ENCODE assay signal across 12 cellular contexts in genomic region chr16:1159973-1160772, GRCh38. TPM values are rescaled to one million over a fixed set of nuclear protein-coding genes. Genes with fewer than 3 reads are reported as not detected.
DNase-seq lines count a peak whose midpoint lies in the region; ATAC-seq and TF ChIP-seq lines count a peak whose summit lies in the region.
"Had no signal": no experiment of that assay in that cellular context is flagged by ENCODE, and none has a peak within 500 bp of the region (broad histone marks: within the 10 kb centered on the region; RNA-seq: fewer than 3 reads in every experiment).

No MANE protein-coding gene starts in this region.

- peaks cover 44% of the 10 kb centered on the region for H3K4me1 ChIP-seq in parathyroid adenoma
- H3K4me1 ChIP-seq: colonic mucosa had no signal

- CTCF ChIA-PET in Calu3 (lab: Charles Lee), result no interaction called here

- TF ChIP-seq CTCF in Calu3 (IDR thresholded peaks at IDR 0.05; ENCODE audit: unreplicated experiment), result no peak
- peak; percentile 9 for TF ChIP-seq CTCF in parathyroid adenoma (IDR thresholded peaks at IDR 0.05)

- ATAC-seq in Right ventricle myocardium superior (ENCODE audit: poor library complexity) (peak; percentile 90), GM21737 (IDR thresholded peaks at IDR 0.05; ENCODE audit: unreplicated experiment) (no peak), HG03442 (IDR thresholded peaks at IDR 0.05; ENCODE audit: unreplicated experiment) (no peak), HG03135 (IDR thresholded peaks at IDR 0.05; ENCODE audit: unreplicated experiment) (no peak)
- ATAC-seq in stimulated activated naive CD8-positive, alpha-beta T cell treated with anti-CD3 and anti-CD28 coated beads, Interleukin-15, amount 100 ng/mL, for 72 hours, result no peak

- H3K4me1 Mint-ChIP-seq in Calu3 (ENCODE audit: low read depth, unreplicated experiment), result peaks cover 10% of the 10 kb centered on the region
- H3K4me1 Mint-ChIP-seq in stimulated activated naive CD8-positive, alpha-beta T cell treated with anti-CD3 and anti-CD28 coated beads, Interleukin-15, amount 100 ng/mL, for 72 hours, result no peaks in the 10 kb centered on the region
- H3K4me1 Mint-ChIP-seq: CD8-positive, alpha-beta memory T cell had no signal

- no peaks in the 10 kb centered on the region for H3K9me3 Mint-ChIP-seq in Calu3 (ENCODE audit: low read depth, unreplicated experiment)
- H3K9me3 Mint-ChIP-seq in stimulated activated naive CD8-positive, alpha-beta T cell treated with anti-CD3 and anti-CD28 coated beads, Interleukin-15, amount 100 ng/mL, for 72 hours, result no peaks in the 10 kb centered on the region
- H3K9me3 Mint-ChIP-seq: CD8-positive, alpha-beta memory T cell had no signal

- peaks cover 6% of the 10 kb centered on the region for H3K36me3 Mint-ChIP-seq in Calu3 (ENCODE audit: insufficient read depth, unreplicated experiment)
- H3K36me3 Mint-ChIP-seq: CD8-positive, alpha-beta memory T cell had no signal

- peak overlapping the region; percentile 100 for H3K27ac ChIP-seq in parathyroid adenoma
- H3K27ac ChIP-seq: colonic mucosa had no signal

- H3K79me2 ChIP-seq in parathyroid adenoma, result peaks cover 31% of the 10 kb centered on the region

- no peaks in the 10 kb centered on the region for H3K27me3 ChIP-seq in parathyroid adenoma (ENCODE audit: control insufficient read depth, insufficient read depth, low read length)

- no peak overlapping the region for H3K27ac Mint-ChIP-seq in Calu3 (ENCODE audit: unreplicated experiment)
- H3K27ac Mint-ChIP-seq in stimulated activated naive CD8-positive, alpha-beta T cell treated with anti-CD3 and anti-CD28 coated beads, Interleukin-15, amount 100 ng/mL, for 72 hours, result no peak overlapping the region
- H3K27ac Mint-ChIP-seq: CD8-positive, alpha-beta memory T cell had no signal

- no peaks in the 10 kb centered on the region for H3K36me3 ChIP-seq in parathyroid adenoma (ENCODE audit: control insufficient read depth, insufficient read depth, low read length)
- H3K36me3 ChIP-seq: colonic mucosa had no signal

- H3K4me3 Mint-ChIP-seq in Calu3 (ENCODE audit: low read depth, unreplicated experiment), result peak overlapping the region; percentile 46
- H3K4me3 Mint-ChIP-seq in stimulated activated naive CD8-positive, alpha-beta T cell treated with anti-CD3 and anti-CD28 coated beads, Interleukin-15, amount 100 ng/mL, for 72 hours, result no peak overlapping the region

- peak overlapping the region; percentile 74 for H2AFZ ChIP-seq in parathyroid adenoma

- H3K9me3 ChIP-seq in parathyroid adenoma (ENCODE audit: control insufficient read depth, low read length), result no peaks in the 10 kb centered on the region
- H3K9me3 ChIP-seq: colonic mucosa had no signal

- peak overlapping the region; percentile 51 for H3K4me3 ChIP-seq in parathyroid adenoma (ENCODE audit: low read depth, low read length)
- H3K4me3 ChIP-seq: colonic mucosa had no signal

- BruUV-seq in Calu3 (replicated peaks; lab: Mats Ljungman, UMichigan), result no TSS peak

- peak overlapping the region; percentile 86 for H3K4me2 ChIP-seq in parathyroid adenoma (ENCODE audit: low read length)

- DNase-seq in Calu3 (peak; percentile 52), SHP77 treated with DMSO at 0.1 percent for 48 hours (lab: John Stamatoyannopoulos, UW) (peak; percentile 40), Right ventricle myocardium superior (peak; percentile 82)
- DNase-seq in stimulated activated naive CD8-positive, alpha-beta T cell treated with anti-CD3 and anti-CD28 coated beads, Interleukin-15, amount 100 ng/mL, for 72 hours, result no peak
- DNase-seq: CD8-positive, alpha-beta memory T cell; colonic mucosa; KG1 had no signal

- H3K27me3 Mint-ChIP-seq in Calu3 (ENCODE audit: unreplicated experiment), result peaks cover 99% of the 10 kb centered on the region
- H3K27me3 Mint-ChIP-seq in stimulated activated naive CD8-positive, alpha-beta T cell treated with anti-CD3 and anti-CD28 coated beads, Interleukin-15, amount 100 ng/mL, for 72 hours, result peaks cover 35% of the 10 kb centered on the region

- H3K9ac ChIP-seq in parathyroid adenoma, result peak overlapping the region; percentile 77

- intact Hi-C loops in Calu3 (cut with micrococcal nuclease; ENCODE audit: unreplicated experiment) (no loop called here), Right ventricle myocardium superior (cut with DNase I) (no loop called here)

RNA-seq across cellular contexts. Expression of gene CACNA1H, which starts 7.3 kb away (rescaled TPM):
- total RNA-seq in Calu3 (2022), result 0.05 TPM in 1 of 2 replicates, not detected in the other
- total RNA-seq in Right ventricle myocardium superior, result 4.2 TPM
- total RNA-seq: RPMI7951 had no signal

Comparison
In these comparisons a context has a peak if more than half of its experiments do, and no peak if none do; other contexts are left out.
1. DNase-seq: peak in Calu3 (single experiment), SHP77 treated with DMSO at 0.1 percent for 48 hours (single experiment) and Right ventricle myocardium superior (single experiment); none in stimulated activated naive CD8-positive, alpha-beta T cell treated with anti-CD3 and anti-CD28 coated beads, Interleukin-15, amount 100 ng/mL, for 72 hours (0 of 2).